11 cellular contexts compared by ENCODE assay signal in genomic region chr7:18541189-18541870, GRCh38. TPM values are rescaled to one million over a fixed set of nuclear protein-coding genes. Genes with fewer than 3 reads are reported as not detected.
DNase-seq lines count a peak whose midpoint lies in the region; ATAC-seq and TF ChIP-seq lines count a peak whose summit lies in the region.
"Had no signal": no experiment of that assay in that cellular context is flagged by ENCODE, and none has a peak within 500 bp of the region (broad histone marks: within the 10 kb centered on the region; RNA-seq: fewer than 3 reads in every experiment).

No MANE protein-coding gene starts in this region.

- peak overlapping the region; percentile 27 for H3K27ac ChIP-seq in SJSA1
- H3K27ac ChIP-seq in rectal smooth muscle tissue (ENCODE audit: low read depth, low read length): no peak overlapping the region

- intact Hi-C loops in activated T-helper 1 cell treated with anti-CD3 and anti-CD28 coated beads, Interleukin-12 subunit alpha, Interleukin-12 subunit beta, Interleukin-2, Interleukin-4 antibody, amounts not matched to agents 30 ng/mL and 10 ng/mL and 1 ng/mL, durations not matched to agents 14 hours and 24 hours and 36 hours (cut with micrococcal nuclease): no loop called here
- intact Hi-C loops in activated naive CD4-positive, alpha-beta T cell treated with anti-CD3 and anti-CD28 coated beads for 36 hours (cut with micrococcal nuclease): no loop called here

- DNase-seq in Daoy (ENCODE audit: low read depth): peak; percentile 51
- DNase-seq in SJSA1 (ENCODE audit: low read depth in 1 of 2, low spot score in 2 of 2): peak in 1 of 2 experiments; percentile 55
- peak; percentile 17 to 49 for DNase-seq in foreskin fibroblast
- DNase-seq in activated T-helper 1 cell treated with anti-CD3 and anti-CD28 coated beads, Interleukin-12 subunit alpha, Interleukin-12 subunit beta, Interleukin-2, Interleukin-4 antibody, amounts not matched to agents 30 ng/mL and 10 ng/mL and 1 ng/mL, durations not matched to agents 14 hours and 24 hours and 36 hours (ENCODE audit: low spot score): no peak
- no peak for DNase-seq in activated naive CD4-positive, alpha-beta T cell treated with anti-CD3 and anti-CD28 coated beads for 36 hours
- DNase-seq: activated T-cell treated with anti-CD3 and anti-CD28 coated beads, Interleukin-2, amount 50 U/mL, for 4 hours; effector memory CD4-positive, alpha-beta T cell; mesendoderm had no signal

- H3K4me1 Mint-ChIP-seq in activated T-helper 1 cell treated with anti-CD3 and anti-CD28 coated beads, Interleukin-12 subunit alpha, Interleukin-12 subunit beta, Interleukin-2, Interleukin-4 antibody, amounts not matched to agents 30 ng/mL and 10 ng/mL and 1 ng/mL, durations not matched to agents 14 hours and 24 hours and 36 hours (ENCODE audit: low read depth): peaks cover 7% of the 10 kb centered on the region
- H3K4me1 Mint-ChIP-seq in activated naive CD4-positive, alpha-beta T cell treated with anti-CD3 and anti-CD28 coated beads for 36 hours (ENCODE audit: low read depth): peaks cover 3% of the 10 kb centered on the region

- no peak overlapping the region for H3K9ac ChIP-seq in rectal smooth muscle tissue (ENCODE audit: low read length)

- H3K27me3 ChIP-seq in SJSA1 (replicated peaks) (no peaks in the 10 kb centered on the region), rectal smooth muscle tissue (ENCODE audit: control insufficient read depth, insufficient read depth, low read length) (no peaks in the 10 kb centered on the region)

- H3K27me3 Mint-ChIP-seq in activated T-helper 1 cell treated with anti-CD3 and anti-CD28 coated beads, Interleukin-12 subunit alpha, Interleukin-12 subunit beta, Interleukin-2, Interleukin-4 antibody, amounts not matched to agents 30 ng/mL and 10 ng/mL and 1 ng/mL, durations not matched to agents 14 hours and 24 hours and 36 hours (ENCODE audit: insufficient read depth): no peaks in the 10 kb centered on the region
- peaks cover 3% of the 10 kb centered on the region for H3K27me3 Mint-ChIP-seq in activated naive CD4-positive, alpha-beta T cell treated with anti-CD3 and anti-CD28 coated beads for 36 hours (ENCODE audit: low read depth)

- no peak overlapping the region for H3K27ac Mint-ChIP-seq in activated T-helper 1 cell treated with anti-CD3 and anti-CD28 coated beads, Interleukin-12 subunit alpha, Interleukin-12 subunit beta, Interleukin-2, Interleukin-4 antibody, amounts not matched to agents 30 ng/mL and 10 ng/mL and 1 ng/mL, durations not matched to agents 14 hours and 24 hours and 36 hours
- no peak overlapping the region for H3K27ac Mint-ChIP-seq in activated naive CD4-positive, alpha-beta T cell treated with anti-CD3 and anti-CD28 coated beads for 36 hours

- H3K9me3 ChIP-seq in SJSA1 (replicated peaks): no peaks in the 10 kb centered on the region

- H3K4me1 ChIP-seq in SJSA1 (replicated peaks) (peaks cover 10% of the 10 kb centered on the region), rectal smooth muscle tissue (ENCODE audit: control insufficient read depth, insufficient read depth, low read length) (peaks cover 12% of the 10 kb centered on the region)

- no peak for ATAC-seq in GM21576 (IDR thresholded peaks at IDR 0.05; ENCODE audit: unreplicated experiment)
- no peak for ATAC-seq in HG03025 (IDR thresholded peaks at IDR 0.05; ENCODE audit: low FRiP score, unreplicated experiment)
- ATAC-seq: activated T-cell treated with anti-CD3 and anti-CD28 coated beads, Interleukin-2, amount 50 U/mL, for 4 hours had no signal

- H3K4me3 ChIP-seq in SJSA1 (no peak overlapping the region), foreskin fibroblast (ENCODE audit: low read depth in 1 of 2, low read length in 2 of 2) (no peak overlapping the region), rectal smooth muscle tissue (ENCODE audit: low read length) (peak overlapping the region; percentile 29)

- TF ChIP-seq CTCF in foreskin fibroblast (IDR thresholded peaks at IDR 0.05; ENCODE audit: low read depth, low read length): no peak

- no peak overlapping the region for H3K4me3 Mint-ChIP-seq in activated T-helper 1 cell treated with anti-CD3 and anti-CD28 coated beads, Interleukin-12 subunit alpha, Interleukin-12 subunit beta, Interleukin-2, Interleukin-4 antibody, amounts not matched to agents 30 ng/mL and 10 ng/mL and 1 ng/mL, durations not matched to agents 14 hours and 24 hours and 36 hours
- no peak overlapping the region for H3K4me3 Mint-ChIP-seq in activated naive CD4-positive, alpha-beta T cell treated with anti-CD3 and anti-CD28 coated beads for 36 hours
- H3K4me3 Mint-ChIP-seq: activated T-cell treated with anti-CD3 and anti-CD28 coated beads, Interleukin-2, amount 50 U/mL, for 4 hours had no signal

- H3K9me3 Mint-ChIP-seq in activated T-helper 1 cell treated with anti-CD3 and anti-CD28 coated beads, Interleukin-12 subunit alpha, Interleukin-12 subunit beta, Interleukin-2, Interleukin-4 antibody, amounts not matched to agents 30 ng/mL and 10 ng/mL and 1 ng/mL, durations not matched to agents 14 hours and 24 hours and 36 hours: peaks cover 4% of the 10 kb centered on the region
- no peaks in the 10 kb centered on the region for H3K9me3 Mint-ChIP-seq in activated naive CD4-positive, alpha-beta T cell treated with anti-CD3 and anti-CD28 coated beads for 36 hours
- H3K9me3 Mint-ChIP-seq: activated T-cell treated with anti-CD3 and anti-CD28 coated beads, Interleukin-2, amount 50 U/mL, for 4 hours had no signal

- H3K36me3 Mint-ChIP-seq in activated T-helper 1 cell treated with anti-CD3 and anti-CD28 coated beads, Interleukin-12 subunit alpha, Interleukin-12 subunit beta, Interleukin-2, Interleukin-4 antibody, amounts not matched to agents 30 ng/mL and 10 ng/mL and 1 ng/mL, durations not matched to agents 14 hours and 24 hours and 36 hours (ENCODE audit: low read depth): no peaks in the 10 kb centered on the region
- no peaks in the 10 kb centered on the region for H3K36me3 Mint-ChIP-seq in activated naive CD4-positive, alpha-beta T cell treated with anti-CD3 and anti-CD28 coated beads for 36 hours (ENCODE audit: low read depth)

- H3K36me3 ChIP-seq in SJSA1: peaks cover 45% of the 10 kb centered on the region
- H3K36me3 ChIP-seq in rectal smooth muscle tissue (ENCODE audit: control insufficient read depth, insufficient read depth, low read length): no peaks in the 10 kb centered on the region

- CTCF ChIA-PET in activated naive CD4-positive, alpha-beta T cell treated with anti-CD3 and anti-CD28 coated beads for 36 hours (lab: Charles Lee): no interaction called here

RNA-seq across cellular contexts. Expression of gene HDAC9, which starts 45.8 kb away (rescaled TPM):
- 22.6 and 22.7 TPM in 2 replicates for total RNA-seq in Daoy (2014; rRNA removed; shearing (Covaris generic))
- 63.3 and 79.1 TPM in 2 replicates for total RNA-seq in SJSA1 (2014; rRNA removed; shearing (Covaris generic))
- total RNA-seq in activated T-helper 1 cell treated with anti-CD3 and anti-CD28 coated beads, Interleukin-12 subunit alpha, Interleukin-12 subunit beta, Interleukin-2, Interleukin-4 antibody, amounts not matched to agents 30 ng/mL and 10 ng/mL and 1 ng/mL, durations not matched to agents 14 hours and 24 hours and 36 hours: 0.86 and 2.0 TPM in 2 replicates
- not detected for total RNA-seq in activated naive CD4-positive, alpha-beta T cell treated with anti-CD3 and anti-CD28 coated beads for 36 hours

Comparison
In these comparisons a context has a peak if more than half of its experiments do, and no peak if none do; other contexts are left out.
1. DNase-seq: peak in Daoy (single experiment) and foreskin fibroblast (2 of 2); none in activated T-helper 1 cell treated with anti-CD3 and anti-CD28 coated beads, Interleukin-12 subunit alpha, Interleukin-12 subunit beta, Interleukin-2, Interleukin-4 antibody, amounts not matched to agents 30 ng/mL and 10 ng/mL and 1 ng/mL, durations not matched to agents 14 hours and 24 hours and 36 hours (single experiment) and activated naive CD4-positive, alpha-beta T cell treated with anti-CD3 and anti-CD28 coated beads for 36 hours (single experiment).